Comparison of ENCODE assay signal across 8 cellular contexts in genomic region chr19:54190942-54191670, GRCh38. TPM values are rescaled to one million over a fixed set of nuclear protein-coding genes. Genes with fewer than 3 reads are reported as not detected.
DNase-seq lines count a peak whose midpoint lies in the region; ATAC-seq, FAIRE-seq and TF ChIP-seq lines count a peak whose summit lies in the region.

TSEN34 (plus strand) TSS chr19:54191308; CDS start chr19:54191365, 57 bp downstream.

- H3K4me1 ChIP-seq in gastrocnemius medialis = peaks cover 15 to 20% of the 10 kb centered on the region in 2 donors

- no peak for TF ChIP-seq CTCF in astrocyte of the cerebellum (IDR thresholded peaks at IDR 0.05; ENCODE audit: low read depth, low read length, missing control alignments)
- no peak for TF ChIP-seq CTCF in gastrocnemius medialis (IDR thresholded peaks at IDR 0.05 in 4 of 5, conservative IDR thresholded peaks at IDR 0.05 in 1 of 5)
- no peak for TF ChIP-seq CTCF in D721Med (IDR thresholded peaks at IDR 0.05; ENCODE audit: insufficient read depth, missing control alignments)

- H3K4me3 ChIP-seq in astrocyte of the cerebellum (ENCODE audit: low read depth, low read length) (peak within 1 kb of the TSS; percentile 72), iPS-11a (ENCODE audit: low read depth, low read length) (peak within 1 kb of the TSS; percentile 77), gastrocnemius medialis (peak within 1 kb of the TSS; percentile 72 to 92 (median 80))

- in situ Hi-C loops in astrocyte of the cerebellum (cut with HindIII; ENCODE audit: low sequenced_read_pairs) = no loop called here
- in situ Hi-C loops in gastrocnemius medialis (cut with MboI; ENCODE audit: low sequenced_read_pairs in 4 of 4) = no loop called here

- DNase-seq in NCI-H1048 (lab: John Stamatoyannopoulos, UW) (peak; percentile 74), SW480 (ENCODE audit: low spot score) (peak; percentile 84), astrocyte of the cerebellum (ENCODE audit: low read depth) (no peak), gastrocnemius medialis (peak in 1 of 2 donors; percentile 73), D721Med (ENCODE audit: insufficient read length, low spot score) (no peak)

- FAIRE-seq in D721Med (lab: Jason Lieb, UNC) = no peak

- H3K27me3 ChIP-seq in gastrocnemius medialis = no peaks in the 10 kb centered on the region

- TF ChIP-seq POLR2A in gastrocnemius medialis (IDR thresholded peaks at IDR 0.05) = peak; percentile 41 to 43

- H3K36me3 ChIP-seq in gastrocnemius medialis = peaks cover 5 to 25% of the 10 kb centered on the region in 2 donors

- intact Hi-C loops in gastrocnemius medialis (cut with DNase I; ENCODE audit: low total_unique reads) = loop anchor here (1.0 kb wide), 4 partner anchors 9 to 258 kb away; partner anchors contain the start of genes LENG8, PRPF31, RPS9 and TFPT

- H3K9me3 ChIP-seq in gastrocnemius medialis = no peaks in the 10 kb centered on the region

- peak within 1 kb of the TSS; percentile 92 to 98 (median 95) for H3K27ac ChIP-seq in gastrocnemius medialis

- peak; percentile 35 for ATAC-seq in GM18498 (IDR thresholded peaks at IDR 0.05; ENCODE audit: unreplicated experiment)
- ATAC-seq in HG02588 (IDR thresholded peaks at IDR 0.05; ENCODE audit: unreplicated experiment) = peak; percentile 23
- ATAC-seq in gastrocnemius medialis = peak; percentile 24 to 26

RNA-seq across cellular contexts. Expression of gene TSEN34, which starts in this region (rescaled TPM):
- total RNA-seq in gastrocnemius medialis = 10 to 100 TPM; 40.9 to 48.9 (median 43.9) TPM

Comparison
In these comparisons a context has a peak if more than half of its experiments do, and no peak if none do; other contexts are left out.
1. DNase-seq: peak in NCI-H1048 (single experiment) and SW480 (single experiment); none in astrocyte of the cerebellum (single experiment) and D721Med (single experiment).
2. Peak in every context shown above with its lines, with median percentiles within 50 percentile points of each other: ATAC-seq and H3K4me3 ChIP-seq.